ENCODE assay signal across 1 cellular context in genomic region chr17:49269356-49269755, GRCh38.
TF ChIP-seq lines count a peak whose summit lies in the region.

No MANE protein-coding gene starts in this region.

TF ChIP-seq in IMR-90, 13 proteins besides CTCF, POLR2A, EP300 and RAD21 (continued from another document):
- no peak for TF ChIP-seq USF2 (IDR thresholded peaks at IDR 0.05; ENCODE audit: low read depth, low read length)
- TF ChIP-seq RFX5 (IDR thresholded peaks at IDR 0.05; ENCODE audit: low read depth, low read length): no peak
- no peak for TF ChIP-seq SMC3 (IDR thresholded peaks at IDR 0.05; ENCODE audit: low read depth, low read length)
- no peak for TF ChIP-seq ELK1 (IDR thresholded peaks at IDR 0.05; ENCODE audit: borderline replicate concordance, low read depth, low read length)
- no peak for TF ChIP-seq NFE2L2 (IDR thresholded peaks at IDR 0.05; ENCODE audit: low read depth, low read length)
- TF ChIP-seq RCOR1 (IDR thresholded peaks at IDR 0.05; ENCODE audit: insufficient replicate concordance, low read length): no peak
